In genomic region chr4:473575-474457, GRCh38 we compare ENCODE assay signal across 1 cellular context.
A peak's percentile ranks its signal among the peaks of the same experiment; 100 is the strongest.
TF ChIP-seq lines count a peak whose summit lies in the region.

No MANE protein-coding gene starts in this region.

TF ChIP-seq in WTC11, 78 proteins besides CTCF, POLR2A, EP300 and RAD21 (continued from another document):
- TF ChIP-seq AFF4 (CRISPR knock-in tag; IDR thresholded peaks at IDR 0.05; ENCODE audit: borderline replicate concordance) (no peak), FOXP4 (CRISPR knock-in tag; IDR thresholded peaks at IDR 0.05) (peak; percentile 86), TEAD4 (CRISPR knock-in tag; IDR thresholded peaks at IDR 0.05) (no peak), ZNF416 (CRISPR knock-in tag; IDR thresholded peaks at IDR 0.05) (no peak), IRF2 (CRISPR knock-in tag; IDR thresholded peaks at IDR 0.05; ENCODE audit: borderline replicate concordance, low read depth) (no peak), GTF2I (CRISPR knock-in tag; conservative IDR thresholded peaks at IDR 0.05) (no peak), GRHL2 (CRISPR knock-in tag; IDR thresholded peaks at IDR 0.05; ENCODE audit: insufficient replicate concordance, severe bottlenecking) (no peak), ZNF532 (CRISPR knock-in tag; IDR thresholded peaks at IDR 0.05; ENCODE audit: borderline replicate concordance) (no peak), EMX1 (CRISPR knock-in tag; IDR thresholded peaks at IDR 0.05) (no peak), RORB (CRISPR knock-in tag; IDR thresholded peaks at IDR 0.05) (no peak), CREB1 (CRISPR knock-in tag; IDR thresholded peaks at IDR 0.05) (no peak), CREM (CRISPR knock-in tag; IDR thresholded peaks at IDR 0.05) (peak; percentile 27; the same call in 1 of the 2 replicates)
